In the genomic region with DNA sequence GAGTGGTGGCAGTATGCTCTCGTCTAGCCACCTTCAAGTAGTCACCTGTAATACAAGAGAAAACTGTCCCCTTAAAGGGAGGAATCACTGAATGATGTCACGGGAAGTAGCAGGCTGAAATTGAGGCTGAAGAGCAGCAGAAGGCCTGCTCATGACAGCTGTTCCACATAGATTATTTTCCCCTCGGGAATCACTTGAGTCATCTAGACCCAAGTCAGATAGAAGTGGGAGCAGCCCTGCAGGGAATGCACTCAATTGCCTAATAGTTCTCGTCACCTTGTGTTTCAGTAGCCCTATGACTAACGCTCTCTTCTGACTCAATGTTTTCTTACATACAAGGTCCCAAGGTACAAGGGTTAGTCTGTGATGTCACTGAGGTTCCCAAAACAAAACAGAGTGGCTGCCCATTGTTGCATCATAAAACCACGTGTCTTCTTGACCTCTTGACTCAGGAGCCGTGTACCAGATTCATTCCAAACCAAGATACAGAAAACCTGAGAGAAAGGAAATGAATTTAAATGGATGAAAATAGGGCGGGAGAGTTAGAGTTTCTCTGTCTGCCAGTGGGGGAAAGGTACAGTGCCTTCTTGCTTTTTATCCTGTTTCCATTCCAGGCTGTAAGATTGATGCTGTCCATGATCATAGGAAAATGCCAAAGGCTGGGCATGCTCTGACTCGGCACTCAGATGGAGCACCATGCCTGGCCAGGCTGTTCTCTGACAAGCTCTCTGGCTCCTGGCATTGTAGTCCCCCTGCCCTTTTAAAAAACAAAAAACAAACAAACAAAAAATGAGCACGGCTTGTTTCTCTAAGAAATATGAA, we compare ENCODE assay signal across 8 cellular contexts. TPM values are rescaled to one million over a fixed set of nuclear protein-coding genes. Genes with fewer than 3 reads are reported as not detected.
DNase-seq lines count a peak whose midpoint lies in the region; ATAC-seq, FAIRE-seq and TF ChIP-seq lines count a peak whose summit lies in the region.

No MANE protein-coding gene starts in this region.

- no peak overlapping the region for H2AFZ ChIP-seq in GM12878 (ENCODE audit: control insufficient read depth, low read depth, low read length)
- no peak overlapping the region for H2AFZ ChIP-seq in HepG2 (ENCODE audit: low read length)

- H3K36me3 ChIP-seq in GM12878 (ENCODE audit: control insufficient read depth in 2 of 2, insufficient read depth in 2 of 2, low read length in 1 of 2), result peaks cover 2 to 4% of the 10 kb centered on the region in 2 experiments; a peak in 3 of 4 replicates
- H3K36me3 ChIP-seq in HepG2 (replicated peaks in 1 of 2; ENCODE audit: control insufficient read depth in 1 of 2, insufficient read depth in 2 of 2, low read length in 2 of 2), result peaks cover 5 to 22% of the 10 kb centered on the region in 2 experiments

- H3K79me2 ChIP-seq in GM12878 (ENCODE audit: control insufficient read depth, insufficient read depth, low read length) (no peaks in the 10 kb centered on the region), HepG2 (ENCODE audit: insufficient read depth, low read length) (no peaks in the 10 kb centered on the region)

- intact Hi-C loops in Right ventricle myocardium inferior (cut with DNase I), result no loop called here
- intact Hi-C loops in cardiac septum (cut with DNase I), result loop anchor here (5.0 kb wide), 1 partner anchor 111 kb away; no protein-coding TSS in a partner anchor
- intact Hi-C loops in GM12878 (cut with micrococcal nuclease; ENCODE audit: unreplicated experiment), result no loop called here
- intact Hi-C loops in HepG2 (cut with micrococcal nuclease; ENCODE audit: unreplicated experiment), result no loop called here

- H3K4me1 ChIP-seq in GM12878 (ENCODE audit: control insufficient read depth, insufficient read depth, low read length) (no peaks in the 10 kb centered on the region), HepG2 (ENCODE audit: insufficient read depth, low read length) (peaks cover 17% of the 10 kb centered on the region)

- POLR2A ChIA-PET in GM12878 (lab: Charles Lee) (no interaction called here), HepG2 (lab: Yijun Ruan, JAX) (no interaction called here)

- TF ChIP-seq EP300 in GM12878 (IDR thresholded peaks at IDR 0.05; ENCODE audit: borderline replicate concordance in 1 of 2, control insufficient read depth in 1 of 2, low read depth in 2 of 2, low read length in 2 of 2) (no peak), HepG2 (IDR thresholded peaks at IDR 0.05; ENCODE audit: low read depth in 2 of 2, low read length in 2 of 2) (peak in 1 of 2 experiments; percentile 77; a peak in 1 of 4 replicates), HepG2 (CRISPR knock-in tag; IDR thresholded peaks at IDR 0.05; ENCODE audit: borderline replicate concordance) (peak; percentile 58; the same call in 1 of the 2 replicates)

- BruUV-seq in GM12878 (replicated peaks; lab: Mats Ljungman, UMichigan), result no TSS peak
- TSS peak; percentile 39 for BruUV-seq in HepG2 (replicated peaks; lab: Mats Ljungman, UMichigan)

- TF ChIP-seq CTCF in GM12878 (IDR thresholded peaks at IDR 0.05 in 2 of 3, conservative IDR thresholded peaks at IDR 0.05 in 1 of 3; ENCODE audit: control insufficient read depth in 2 of 3, extremely low read depth in 1 of 3, insufficient read depth in 1 of 3, low read depth in 3 of 3, low read length in 3 of 3) (no peak), HepG2 (CRISPR knock-in tag; IDR thresholded peaks at IDR 0.05) (no peak)

- FAIRE-seq in GM12878 (lab: Jason Lieb, UNC) (no peak), HepG2 (lab: Jason Lieb, UNC) (no peak), urothelium cell line (lab: Jason Lieb, UNC) (no peak)

- CTCF ChIA-PET in GM12878 (lab: Yijun Ruan, JAX), result interaction anchor here (0.6 kb wide), 1 partner anchor 25 kb away, joined by 3 read pairs; no protein-coding TSS in a partner anchor
- CTCF ChIA-PET in HepG2 (lab: Yijun Ruan, JAX; ENCODE audit: low intra/inter-chr PET ratio, low total read pairs), result no interaction called here

- H3K4me3 ChIP-seq in GM12878 (no peak overlapping the region), HepG2 (replicated peaks in 1 of 3; ENCODE audit: insufficient read depth in 1 of 3, low read depth in 2 of 3, low read length in 3 of 3) (no peak overlapping the region)

- H3K9ac ChIP-seq in GM12878 (ENCODE audit: control insufficient read depth, insufficient read depth, low read length) (no peak overlapping the region), HepG2 (ENCODE audit: insufficient read depth, low read depth, low read length) (no peak overlapping the region)

- H4K20me1 ChIP-seq in GM12878 (ENCODE audit: control insufficient read depth, insufficient read depth), result no peaks in the 10 kb centered on the region
- no peaks in the 10 kb centered on the region for H4K20me1 ChIP-seq in HepG2 (ENCODE audit: insufficient read depth, low read length)

- RAD21 ChIA-PET in GM12878 (lab: Charles Lee; ENCODE audit: unreplicated experiment), result no interaction called here

- ATAC-seq in Right ventricle myocardium inferior (peak; percentile 90), GM12878 (peak; percentile 44), HepG2 (peak; percentile 82)

- no peak for DNase-seq in Right ventricle myocardium inferior (ENCODE audit: missing footprints)
- no peak for DNase-seq in cardiac septum (ENCODE audit: low spot score)
- peak; percentile 100 for DNase-seq in M059J (ENCODE audit: low read depth)
- no peak for DNase-seq in GM12878 (ENCODE audit: low read depth, low spot score)
- DNase-seq in HepG2 (ENCODE audit: low spot score), result peak; percentile 91
- DNase-seq in urothelium cell line (ENCODE audit: low spot score), result peak; percentile 74
- no peak for DNase-seq in anterior cingulate cortex (lab: John Stamatoyannopoulos, UW)
- DNase-seq in NCI-H774 (lab: John Stamatoyannopoulos, UW), result no peak

- TF ChIP-seq RAD21 in GM12878 (IDR thresholded peaks at IDR 0.05; ENCODE audit: insufficient read depth, low read depth, low read length), result no peak
- TF ChIP-seq RAD21 in HepG2 (CRISPR knock-in tag; IDR thresholded peaks at IDR 0.05), result no peak

- 62% methylated on average over 10 of the region's 10 CpGs for WGBS in GM12878 (ENCODE audit: insufficient coverage, insufficient replicate concordance, low lambda C conversion rate, missing lambda C conversion rate)
- 65% methylated on average over 10 of the region's 10 CpGs for WGBS in HepG2 (ENCODE audit: low lambda C conversion rate)

- SMC1A ChIA-PET in GM12878 (lab: Charles Lee; ENCODE audit: uncharacterized antibody, unreplicated experiment), result no interaction called here

- H3K27me3 ChIP-seq in GM12878 (replicated peaks in 1 of 2; ENCODE audit: control insufficient read depth in 2 of 2, insufficient read depth in 2 of 2, low read length in 1 of 2), result no peaks in the 10 kb centered on the region
- H3K27me3 ChIP-seq in HepG2 (ENCODE audit: control insufficient read depth in 1 of 2, insufficient read depth in 2 of 2, low read length in 2 of 2), result no peaks in the 10 kb centered on the region

- H3K4me2 ChIP-seq in GM12878 (ENCODE audit: control insufficient read depth, insufficient read depth), result no peak overlapping the region
- no peak overlapping the region for H3K4me2 ChIP-seq in HepG2 (ENCODE audit: low read depth, low read length)

- H3K9me3 ChIP-seq in GM12878 (replicated peaks; ENCODE audit: control insufficient read depth, insufficient read depth, low read length) (no peaks in the 10 kb centered on the region), HepG2 (ENCODE audit: low read length) (no peaks in the 10 kb centered on the region)

- no peak for TF ChIP-seq POLR2A in GM12878 (IDR thresholded peaks at IDR 0.05; ENCODE audit: low read depth, low read length)
- TF ChIP-seq POLR2A in HepG2 (IDR thresholded peaks at IDR 0.05; ENCODE audit: insufficient read depth in 1 of 2, low read depth in 2 of 2, low read length in 2 of 2), result no peak

- in situ Hi-C loops in GM12878 (cut with MboI), result no loop called here
- in situ Hi-C loops in HepG2 (cut with HindIII; ENCODE audit: extremely low pct_ligation_motif_present, low pct_unique_long_range_greater_than_20kb), result no loop called here

- H3K27ac ChIP-seq in GM12878 (ENCODE audit: control insufficient read depth, insufficient read depth) (no peak overlapping the region), HepG2 (ENCODE audit: extremely low read length, insufficient read depth, low read length) (peak overlapping the region; percentile 25)

RNA-seq across cellular contexts. Expression of gene C11orf96, which starts 21.6 kb away (rescaled TPM):
- total RNA-seq in Right ventricle myocardium inferior, result 19.8 TPM
- 42.0 TPM for total RNA-seq in cardiac septum
- 1.6 and 5.3 TPM in 2 replicates for total RNA-seq in M059J (2014; rRNA removed; shearing (Covaris generic))
- total RNA-seq in GM12878 (2013; cell fraction: nucleolus; rRNA removed), result not detected in 2 replicates
- 0.28 TPM in 1 of 2 replicates, not detected in the other for total RNA-seq in GM12878 (2014; rRNA removed)
- not detected in 2 replicates for total RNA-seq in GM12878 (2014; rRNA removed; fragmentation: Illumina TruSeq; extraction: Trizol)
- total RNA-seq in GM12878 (2021), result 0.19 TPM in 1 of 2 replicates, not detected in the other
- polyA plus RNA-seq in GM12878 (2011; ENCODE audit: low read depth), result not detected
- 0.10 TPM in 1 of 2 replicates, not detected in the other for polyA plus RNA-seq in GM12878 (2011; rRNA removed)
- polyA plus RNA-seq in GM12878 (2011; cell fraction: cytosol; rRNA removed), result 0.06 and 0.13 TPM in 2 replicates
- 0.10 and 0.13 TPM in 2 replicates for polyA plus RNA-seq in GM12878 (2011; cell fraction: nucleus; rRNA removed)
- polyA plus RNA-seq in GM12878 (2012), result 0.43 and 0.84 TPM in 2 replicates
- not detected in 2 replicates for polyA plus RNA-seq in GM12878 (2014; fragmentation: Illumina TruSeq; extraction: Trizol)
- not detected for polyA plus RNA-seq in GM12878 (2014; fragmentation: Nextera tagmentation; extraction: Ambion mirVana)
- 0.11 TPM in 1 of 2 replicates, not detected in the other for polyA plus RNA-seq in GM12878 (2014; rRNA removed)
- under 1 TPM in 1 of 2 experiments, not detected in 1; 0.16 TPM for polyA plus RNA-seq in GM12878 (2016; fragmentation: Nextera tagmentation; extraction: Ambion mirVana)
- polyA minus RNA-seq in GM12878 (2011; rRNA and poly(A)+ RNA removed), result not detected in 2 replicates
- polyA minus RNA-seq in GM12878 (2011; cell fraction: cytosol; rRNA and poly(A)+ RNA removed), result not detected in 2 replicates
- polyA minus RNA-seq in GM12878 (2011; cell fraction: nucleus; rRNA and poly(A)+ RNA removed), result not detected in 2 replicates
- not detected in 2 replicates for total RNA-seq in HepG2 (2016; rRNA removed; fragmentation: Illumina TruSeq; extraction: Trizol)
- total RNA-seq in HepG2 (2016; cell fraction: cytosol; rRNA removed; fragmentation: Illumina TruSeq; extraction: Trizol; ENCODE audit: low read depth), result not detected in 2 replicates
- not detected in 2 replicates for total RNA-seq in HepG2 (2016; cell fraction: insoluble cytoplasmic fraction; rRNA removed; fragmentation: Illumina TruSeq; extraction: Trizol)
- total RNA-seq in HepG2 (2016; cell fraction: membrane; rRNA removed; fragmentation: Illumina TruSeq; extraction: Trizol), result not detected in 2 replicates
- not detected in 2 replicates for total RNA-seq in HepG2 (2016; cell fraction: nucleus; rRNA removed; fragmentation: Illumina TruSeq; extraction: Trizol)
- 0.08 and 0.35 TPM in 2 replicates for polyA plus RNA-seq in HepG2 (2011; rRNA removed)
- 0.25 and 0.28 TPM in 2 replicates for polyA plus RNA-seq in HepG2 (2011; cell fraction: cytosol; rRNA removed)
- 0.13 and 0.62 TPM in 2 replicates for polyA plus RNA-seq in HepG2 (2011; cell fraction: nucleus; rRNA removed)
- polyA plus RNA-seq in HepG2 (2012), result 0.80 TPM in 1 of 2 replicates, not detected in the other
- not detected in 2 replicates for polyA plus RNA-seq in HepG2 (2016; cell fraction: cytosol; fragmentation: Illumina TruSeq; extraction: Trizol; ENCODE audit: low read depth)
- not detected in 2 replicates for polyA plus RNA-seq in HepG2 (2016; cell fraction: insoluble cytoplasmic fraction; fragmentation: Illumina TruSeq; extraction: Trizol; ENCODE audit: low read depth)
- polyA plus RNA-seq in HepG2 (2016; cell fraction: membrane; fragmentation: Illumina TruSeq; extraction: Trizol; ENCODE audit: low read depth), result not detected in 2 replicates
- polyA plus RNA-seq in HepG2 (2016; cell fraction: nucleus; fragmentation: Illumina TruSeq; extraction: Trizol; ENCODE audit: insufficient read depth, low read depth), result not detected in 2 replicates
- not detected in 2 replicates for polyA minus RNA-seq in HepG2 (2011; rRNA and poly(A)+ RNA removed; ENCODE audit: low replicate concordance)
- polyA minus RNA-seq in HepG2 (2011; cell fraction: cytosol; rRNA and poly(A)+ RNA removed), result 0.49 TPM in 1 of 2 replicates, not detected in the other
- polyA minus RNA-seq in HepG2 (2011; cell fraction: nucleus; rRNA and poly(A)+ RNA removed), result not detected in 2 replicates

RNA-seq across cellular contexts. Expression of gene ALKBH3, which starts 40.2 kb away (rescaled TPM):
- total RNA-seq in Right ventricle myocardium inferior, result 14.2 TPM
- total RNA-seq in cardiac septum, result 17.2 TPM
- total RNA-seq in M059J (2014; rRNA removed; shearing (Covaris generic)), result 39.7 and 67.3 TPM in 2 replicates
- 47.7 and 61.5 TPM in 2 replicates for total RNA-seq in GM12878 (2013; cell fraction: nucleolus; rRNA removed)
- 33.5 and 37.8 TPM in 2 replicates for total RNA-seq in GM12878 (2014; rRNA removed)
- total RNA-seq in GM12878 (2014; rRNA removed; fragmentation: Illumina TruSeq; extraction: Trizol), result 43.5 and 46.8 TPM in 2 replicates
- total RNA-seq in GM12878 (2021), result 32.2 and 41.8 TPM in 2 replicates
- polyA plus RNA-seq in GM12878 (2011; ENCODE audit: low read depth), result 36.2 TPM
- polyA plus RNA-seq in GM12878 (2011; rRNA removed), result 50.8 and 53.0 TPM in 2 replicates
- polyA plus RNA-seq in GM12878 (2011; cell fraction: cytosol; rRNA removed), result 32.0 and 38.4 TPM in 2 replicates
- polyA plus RNA-seq in GM12878 (2011; cell fraction: nucleus; rRNA removed), result 29.9 and 30.8 TPM in 2 replicates
- 25.9 and 32.6 TPM in 2 replicates for polyA plus RNA-seq in GM12878 (2012)
- polyA plus RNA-seq in GM12878 (2014; fragmentation: Illumina TruSeq; extraction: Trizol), result 50.7 and 51.2 TPM in 2 replicates
- polyA plus RNA-seq in GM12878 (2014; fragmentation: Nextera tagmentation; extraction: Ambion mirVana), result 10 to 100 TPM; 22.1 to 36.9 TPM
- polyA plus RNA-seq in GM12878 (2014; rRNA removed), result 27.4 and 27.8 TPM in 2 replicates
- polyA plus RNA-seq in GM12878 (2016; fragmentation: Nextera tagmentation; extraction: Ambion mirVana), result 10 to 100 TPM; 40.0 to 42.2 TPM
- polyA minus RNA-seq in GM12878 (2011; rRNA and poly(A)+ RNA removed), result 31.7 and 44.0 TPM in 2 replicates
- polyA minus RNA-seq in GM12878 (2011; cell fraction: cytosol; rRNA and poly(A)+ RNA removed), result 9.5 and 16.3 TPM in 2 replicates
- 23.9 and 26.5 TPM in 2 replicates for polyA minus RNA-seq in GM12878 (2011; cell fraction: nucleus; rRNA and poly(A)+ RNA removed)
- total RNA-seq in HepG2 (2016; rRNA removed; fragmentation: Illumina TruSeq; extraction: Trizol), result 36.1 and 49.6 TPM in 2 replicates
- total RNA-seq in HepG2 (2016; cell fraction: cytosol; rRNA removed; fragmentation: Illumina TruSeq; extraction: Trizol; ENCODE audit: low read depth), result 15.2 and 24.7 TPM in 2 replicates
- 39.0 and 48.6 TPM in 2 replicates for total RNA-seq in HepG2 (2016; cell fraction: insoluble cytoplasmic fraction; rRNA removed; fragmentation: Illumina TruSeq; extraction: Trizol)
- total RNA-seq in HepG2 (2016; cell fraction: membrane; rRNA removed; fragmentation: Illumina TruSeq; extraction: Trizol), result 27.0 and 33.2 TPM in 2 replicates
- 30.6 and 31.1 TPM in 2 replicates for total RNA-seq in HepG2 (2016; cell fraction: nucleus; rRNA removed; fragmentation: Illumina TruSeq; extraction: Trizol)
- 16.5 and 17.8 TPM in 2 replicates for polyA plus RNA-seq in HepG2 (2011; rRNA removed)
- 11.7 and 19.8 TPM in 2 replicates for polyA plus RNA-seq in HepG2 (2011; cell fraction: cytosol; rRNA removed)
- polyA plus RNA-seq in HepG2 (2011; cell fraction: nucleus; rRNA removed), result 6.1 and 12.5 TPM in 2 replicates
- 14.3 and 14.6 TPM in 2 replicates for polyA plus RNA-seq in HepG2 (2012)
- 10.4 and 19.4 TPM in 2 replicates for polyA plus RNA-seq in HepG2 (2016; cell fraction: cytosol; fragmentation: Illumina TruSeq; extraction: Trizol; ENCODE audit: low read depth)
- 35.9 and 40.1 TPM in 2 replicates for polyA plus RNA-seq in HepG2 (2016; cell fraction: insoluble cytoplasmic fraction; fragmentation: Illumina TruSeq; extraction: Trizol; ENCODE audit: low read depth)
- polyA plus RNA-seq in HepG2 (2016; cell fraction: membrane; fragmentation: Illumina TruSeq; extraction: Trizol; ENCODE audit: low read depth), result 16.7 and 27.6 TPM in 2 replicates
- polyA plus RNA-seq in HepG2 (2016; cell fraction: nucleus; fragmentation: Illumina TruSeq; extraction: Trizol; ENCODE audit: insufficient read depth, low read depth), result 18.5 and 20.8 TPM in 2 replicates
- polyA minus RNA-seq in HepG2 (2011; rRNA and poly(A)+ RNA removed; ENCODE audit: low replicate concordance), result 4.2 and 6.8 TPM in 2 replicates
- 6.9 and 7.4 TPM in 2 replicates for polyA minus RNA-seq in HepG2 (2011; cell fraction: cytosol; rRNA and poly(A)+ RNA removed)
- polyA minus RNA-seq in HepG2 (2011; cell fraction: nucleus; rRNA and poly(A)+ RNA removed), result 22.1 and 29.3 TPM in 2 replicates

Comparison
In these comparisons a context has a peak if more than half of its experiments do, and no peak if none do; other contexts are left out.
1. DNase-seq: peak in M059J (single experiment), HepG2 (single experiment) and urothelium cell line (single experiment); none in Right ventricle myocardium inferior (single experiment), cardiac septum (single experiment), GM12878 (single experiment), anterior cingulate cortex (0 of 58) and NCI-H774 (single experiment).
2. Peak in every context shown above with its lines, with median percentiles within 50 percentile points of each other: ATAC-seq.